ENCODE assay signal across 1 cellular context in the genomic region with DNA sequence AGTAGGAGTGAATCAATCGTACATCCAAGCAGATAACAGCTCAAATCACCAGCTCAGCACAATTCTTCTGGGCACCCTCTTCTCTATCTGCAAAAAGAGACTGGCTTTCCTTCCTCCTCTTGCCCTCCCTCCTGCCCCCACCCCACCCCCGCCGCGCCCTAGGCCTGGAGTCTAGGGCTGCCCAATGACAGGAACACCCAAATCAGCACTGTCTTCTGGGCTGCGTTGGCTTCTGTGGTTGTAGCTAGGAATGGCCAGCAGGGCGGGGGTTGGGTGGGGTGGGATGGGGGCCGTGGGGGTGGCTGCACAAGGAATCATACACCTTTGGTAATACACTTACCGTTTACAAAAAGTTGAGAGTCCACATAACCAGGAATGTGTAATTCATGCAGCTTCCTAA.
TF ChIP-seq lines count a peak whose summit lies in the region.

No MANE protein-coding gene starts in this region.

TF ChIP-seq in H1, 55 proteins besides CTCF, POLR2A, EP300 and RAD21:
- TF ChIP-seq CREB1 (IDR thresholded peaks at IDR 0.05) = no peak
- TF ChIP-seq KDM4A (IDR thresholded peaks at IDR 0.05; ENCODE audit: low read depth, low read length, severe bottlenecking) = no peak
- no peak for TF ChIP-seq BCL11A (IDR thresholded peaks at IDR 0.05; ENCODE audit: low read depth in 2 of 2, low read length in 2 of 2)
- no peak for TF ChIP-seq TAF7 (optimal IDR thresholded peaks at IDR 0.05; ENCODE audit: borderline replicate concordance, low read depth, low read length)
- TF ChIP-seq RFX5 (IDR thresholded peaks at IDR 0.05; ENCODE audit: borderline replicate concordance, low read depth, low read length) = no peak
- TF ChIP-seq EGR1 (IDR thresholded peaks at IDR 0.05; ENCODE audit: borderline replicate concordance, low read depth, low read length) = no peak
- no peak for TF ChIP-seq SRF (IDR thresholded peaks at IDR 0.05; ENCODE audit: low read depth, low read length)
- no peak for TF ChIP-seq POLR2AphosphoS5 (IDR thresholded peaks at IDR 0.05; ENCODE audit: low read depth, low read length)
- TF ChIP-seq, protein P1, sequence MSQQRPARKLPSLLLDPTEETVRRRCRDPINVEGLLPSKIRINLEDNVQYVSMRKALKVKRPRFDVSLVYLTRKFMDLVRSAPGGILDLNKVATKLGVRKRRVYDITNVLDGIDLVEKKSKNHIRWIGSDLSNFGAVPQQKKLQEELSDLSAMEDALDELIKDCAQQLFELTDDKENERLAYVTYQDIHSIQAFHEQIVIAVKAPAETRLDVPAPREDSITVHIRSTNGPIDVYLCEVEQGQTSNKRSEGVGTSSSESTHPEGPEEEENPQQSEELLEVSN (IDR thresholded peaks at IDR 0.05) = no peak
- TF ChIP-seq TAF1 (IDR thresholded peaks at IDR 0.05; ENCODE audit: low read depth, low read length) = no peak
TF ChIP-seq in H1: peak in this region for 0.
